ENCODE assay signal across 8 cellular contexts in the genomic region with DNA sequence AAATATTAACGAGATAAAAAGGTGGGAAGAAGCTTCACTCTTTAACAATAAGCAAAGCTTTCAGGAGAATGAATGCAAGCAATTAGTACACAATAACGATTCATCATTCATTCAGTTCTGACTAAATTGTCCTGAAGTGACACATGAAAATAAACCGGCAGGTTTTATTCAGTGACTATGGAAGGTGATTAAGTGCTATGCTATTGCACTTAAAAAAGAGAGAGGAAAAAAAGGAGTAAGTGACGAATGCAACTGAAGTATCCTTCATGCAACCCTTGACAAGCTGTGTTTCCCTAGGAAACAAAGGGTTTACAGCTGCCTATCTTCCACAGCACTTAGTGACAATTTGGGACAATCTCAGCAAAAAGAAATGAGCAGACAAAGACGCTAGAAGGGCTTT. TPM values are rescaled to one million over a fixed set of nuclear protein-coding genes. Genes with fewer than 3 reads are reported as not detected.
DNase-seq lines count a peak whose midpoint lies in the region; ATAC-seq lines count a peak whose summit lies in the region.

No MANE protein-coding gene starts in this region.

- 48 to 50% methylated on average over 5 of the region's 5 CpGs for WGBS in aorta, 2 donors

- intact Hi-C loops in aorta (cut with DNase I), result no loop called here

- no peaks in the 10 kb centered on the region for H3K27me3 Mint-ChIP-seq in activated T-cell treated with anti-CD3 and anti-CD28 coated beads, Interleukin-2, amount 50 U/mL, for 4 hours (ENCODE audit: low read depth)
- H3K27me3 Mint-ChIP-seq in T-helper 17 cell, result no peaks in the 10 kb centered on the region

- H3K4me1 ChIP-seq in aorta (ENCODE audit: control insufficient read depth in 1 of 2, insufficient read depth in 2 of 2, low read length in 2 of 2), result no peaks in the 10 kb centered on the region

- peaks cover 28% of the 10 kb centered on the region for H3K36me3 Mint-ChIP-seq in activated T-cell treated with anti-CD3 and anti-CD28 coated beads, Interleukin-2, amount 50 U/mL, for 4 hours (ENCODE audit: insufficient read depth)
- H3K36me3 Mint-ChIP-seq in T-helper 17 cell (ENCODE audit: low read depth), result peaks cover 13% of the 10 kb centered on the region

- H3K27ac Mint-ChIP-seq in T-helper 17 cell, result peak overlapping the region; percentile 80

- no peaks in the 10 kb centered on the region for H3K36me3 ChIP-seq in aorta (ENCODE audit: control insufficient read depth in 1 of 2, insufficient read depth in 2 of 2, low read length in 1 of 2)

- peaks cover 30% of the 10 kb centered on the region for H3K4me1 Mint-ChIP-seq in activated T-cell treated with anti-CD3 and anti-CD28 coated beads, Interleukin-2, amount 50 U/mL, for 4 hours (ENCODE audit: low read depth)
- peaks cover 20% of the 10 kb centered on the region for H3K4me1 Mint-ChIP-seq in T-helper 17 cell

- ATAC-seq in activated T-cell treated with anti-CD3 and anti-CD28 coated beads, Interleukin-2, amount 50 U/mL, for 4 hours, result no peak
- ATAC-seq in T-helper 17 cell, result no peak
- no peak for ATAC-seq in aorta (ENCODE audit: low FRiP score)

- no peak overlapping the region for H3K27ac ChIP-seq in aorta (ENCODE audit: low read depth in 1 of 2, low read length in 2 of 2)

- DNase-seq in activated T-cell treated with anti-CD3 and anti-CD28 coated beads, Interleukin-2, amount 50 U/mL, for 4 hours, result no peak
- no peak for DNase-seq in activated T-cell treated with anti-CD3 and anti-CD28 coated beads for 4 hours
- no peak for DNase-seq in T-helper 17 cell
- peak; percentile 6 for DNase-seq in glomerular visceral epithelial cell (ENCODE audit: extremely low spot score)
- DNase-seq in superior temporal gyrus (ENCODE audit: extremely low spot score), result peak; percentile 37
- DNase-seq in stimulated activated naive CD4-positive, alpha-beta T cell treated with Interleukin-2 at 50 U/mL for 16 hours (lab: John Stamatoyannopoulos, UW), result no peak
- no peak for DNase-seq in aorta
- DNase-seq in amniotic stem cell (lab: John Stamatoyannopoulos, UW), result no peak

- H3K27me3 ChIP-seq in aorta (ENCODE audit: control insufficient read depth in 1 of 2, insufficient read depth in 2 of 2, low read length in 1 of 2), result no peaks in the 10 kb centered on the region

- H3K4me3 ChIP-seq in aorta (ENCODE audit: low read length in 2 of 2), result no peak overlapping the region

- H3K9me3 ChIP-seq in T-helper 17 cell (ENCODE audit: control insufficient read depth, low read length, poor library complexity, severe bottlenecking) (no peaks in the 10 kb centered on the region), aorta (ENCODE audit: control insufficient read depth, low read length) (peaks cover 1% of the 10 kb centered on the region)

- peaks cover 16% of the 10 kb centered on the region for H3K9me3 Mint-ChIP-seq in activated T-cell treated with anti-CD3 and anti-CD28 coated beads, Interleukin-2, amount 50 U/mL, for 4 hours

- H3K4me3 Mint-ChIP-seq in activated T-cell treated with anti-CD3 and anti-CD28 coated beads, Interleukin-2, amount 50 U/mL, for 4 hours, result peak overlapping the region; percentile 75
- H3K4me3 Mint-ChIP-seq in T-helper 17 cell, result peak overlapping the region; percentile 87

RNA-seq across cellular contexts. Expression of a gene that starts 1.4 kb away (rescaled TPM):
- 10 to 100 TPM in 1 of 3 donors, 1 to 10 TPM in 2; 9.6 to 10.0 (median 9.7) TPM for total RNA-seq in activated T-cell treated with anti-CD3 and anti-CD28 coated beads, Interleukin-2, amount 50 U/mL, for 4 hours
- total RNA-seq in T-helper 17 cell (1 to 10 TPM; 3.8 to 4.7 TPM), aorta (10 to 100 TPM; 10.3 to 12.7 TPM)
- polyA plus RNA-seq in aorta, result 1 to 10 TPM; 4.3 to 8.9 TPM

RNA-seq across cellular contexts. Expression of a gene that starts 4.2 kb away (rescaled TPM):
- 1 to 10 TPM; 6.6 to 7.4 (median 6.7) TPM for total RNA-seq in activated T-cell treated with anti-CD3 and anti-CD28 coated beads, Interleukin-2, amount 50 U/mL, for 4 hours
- 10 to 100 TPM; 13.2 to 16.4 TPM for total RNA-seq in T-helper 17 cell
- 10 to 100 TPM; 11.1 to 11.5 TPM for total RNA-seq in aorta
- polyA plus RNA-seq in aorta, result 1 to 10 TPM; 4.0 to 6.4 TPM

RNA-seq across cellular contexts. Expression of a gene that starts 55.6 kb away (rescaled TPM):
- total RNA-seq in activated T-cell treated with anti-CD3 and anti-CD28 coated beads, Interleukin-2, amount 50 U/mL, for 4 hours, result 1 to 10 TPM in 1 of 3 donors, under 1 TPM in 2; 0.46 to 1.4 (median 0.50) TPM
- total RNA-seq in T-helper 17 cell (10 to 100 TPM in 1 of 2 donors, 1 to 10 TPM in 1; 9.7 to 10.3 TPM), aorta (10 to 100 TPM in 1 of 2 donors, 1 to 10 TPM in 1; 8.5 to 25.7 TPM)
- 10 to 100 TPM in 1 of 2 donors, 1 to 10 TPM in 1; 1.3 to 15.4 TPM for polyA plus RNA-seq in aorta

Comparison
In these comparisons a context has a peak if more than half of its experiments do, and no peak if none do; other contexts are left out.
1. DNase-seq: peak in glomerular visceral epithelial cell (single experiment) and superior temporal gyrus (single experiment); none in activated T-cell treated with anti-CD3 and anti-CD28 coated beads, Interleukin-2, amount 50 U/mL, for 4 hours (single experiment), activated T-cell treated with anti-CD3 and anti-CD28 coated beads for 4 hours (single experiment), T-helper 17 cell (0 of 3), stimulated activated naive CD4-positive, alpha-beta T cell treated with Interleukin-2 at 50 U/mL for 16 hours (single experiment), aorta (0 of 2) and amniotic stem cell (single experiment).
2. RNA of a gene that starts 55.6 kb away (total RNA-seq): 8.5 to 25.7 TPM in aorta and 9.7 to 10.3 TPM in T-helper 17 cell; 0.46 to 1.4 TPM in activated T-cell treated with anti-CD3 and anti-CD28 coated beads, Interleukin-2, amount 50 U/mL, for 4 hours; every median in the first group is over 4 times any median in the second.